In genomic region chr5:179973391-179973790, GRCh38 we compare ENCODE assay signal across 19 cellular contexts.
DNase-seq lines count a peak whose midpoint lies in the region; ATAC-seq and TF ChIP-seq lines count a peak whose summit lies in the region.
"Had no signal": no experiment of that assay in that cellular context is flagged by ENCODE, and none has a peak within 500 bp of the region (broad histone marks: within the 10 kb centered on the region; RNA-seq: fewer than 3 reads in every experiment).

No MANE protein-coding gene starts in this region.

- DNase-seq in H7 (peak; percentile 39), T-helper 17 cell (no peak), endodermal cell (no peak), HEK293T (ENCODE audit: extremely low spot score) (no peak), SW 1271 (lab: John Stamatoyannopoulos, UW) (no peak), T1000 (lab: John Stamatoyannopoulos, UW) (no peak)
- DNase-seq: BE2C; CD4-positive, alpha-beta memory T cell; GF-D8; GOT3; Karpas-422; MG63; NCI-H1092 treated with DMSO at 0.1 percent for 48 hours; NCI-H226; NK-92 treated with Interleukin-12 subunit alpha and Interleukin-12 subunit beta, amount 100 ng/mL, for 24 hours; OCI-M1; SHP77 treated with DMSO at 0.1 percent for 48 hours had no signal

- H3K27me3 Mint-ChIP-seq in T-helper 17 cell (no peaks in the 10 kb centered on the region), endodermal cell (ENCODE audit: insufficient read depth) (no peaks in the 10 kb centered on the region)
- H3K27me3 Mint-ChIP-seq in stimulated activated memory B cell treated with anti-CD40 and anti-IgM and Interleukin-4, amounts not matched to agents 10 μg/mL and 1 μg/mL and 100 μg/mL, for 72 hours: no peaks in the 10 kb centered on the region
- H3K27me3 Mint-ChIP-seq: CD4-positive, alpha-beta memory T cell had no signal

- H3K4me3 ChIP-seq in H7 (ENCODE audit: insufficient read depth, low read depth, low read length) (no peak overlapping the region), endodermal cell (ENCODE audit: low read length) (no peak overlapping the region)
- H3K4me3 ChIP-seq: MG63 had no signal

- H3K9me3 ChIP-seq in T-helper 17 cell (ENCODE audit: control insufficient read depth, low read length, poor library complexity, severe bottlenecking): no peaks in the 10 kb centered on the region
- no peaks in the 10 kb centered on the region for H3K9me3 ChIP-seq in endodermal cell (ENCODE audit: control insufficient read depth, low read length)
- H3K9me3 ChIP-seq: BE2C, MG63 had no signal

- no peaks in the 10 kb centered on the region for H3K4me1 ChIP-seq in endodermal cell (ENCODE audit: control insufficient read depth, insufficient read depth, low read length)
- H3K4me1 ChIP-seq: BE2C had no signal

- no peak overlapping the region for H3K9ac ChIP-seq in endodermal cell (ENCODE audit: extremely low read depth, low read length, poor library complexity, severe bottlenecking)

- H3K36me3 ChIP-seq in H7 (replicated peaks; ENCODE audit: control insufficient read depth, insufficient read depth, low read length): peaks cover 16% of the 10 kb centered on the region
- peaks cover 92% of the 10 kb centered on the region for H3K36me3 ChIP-seq in endodermal cell (ENCODE audit: control insufficient read depth, insufficient read depth, low read length)

- no peaks in the 10 kb centered on the region for H3K27me3 ChIP-seq in H7 (ENCODE audit: control insufficient read depth, insufficient read depth, low read length)
- no peaks in the 10 kb centered on the region for H3K27me3 ChIP-seq in endodermal cell (ENCODE audit: control insufficient read depth, insufficient read depth, low read length, poor library complexity, severe bottlenecking)
- H3K27me3 ChIP-seq: BE2C, MG63 had no signal

- H3K4me1 Mint-ChIP-seq in T-helper 17 cell: peaks cover 4% of the 10 kb centered on the region
- H3K4me1 Mint-ChIP-seq in endodermal cell: peaks cover 5% of the 10 kb centered on the region
- peaks cover 54% of the 10 kb centered on the region for H3K4me1 Mint-ChIP-seq in stimulated activated memory B cell treated with anti-CD40 and anti-IgM and Interleukin-4, amounts not matched to agents 10 μg/mL and 1 μg/mL and 100 μg/mL, for 72 hours

- no peak for ATAC-seq in T-helper 17 cell
- no peak for ATAC-seq in stimulated activated memory B cell treated with anti-CD40 and anti-IgM and Interleukin-4, amounts not matched to agents 10 μg/mL and 1 μg/mL and 100 μg/mL, for 72 hours
- ATAC-seq: SK-N-SH treated with all-trans-retinoic acid at 6 μM for 48 hours had no signal

- CTCF ChIA-PET in HEK293T (lab: Yijun Ruan, JAX): interaction anchor here (0.6 to 0.9 kb wide), 2 partner anchors 25 to 97 kb away, joined by 3 read pairs; no protein-coding TSS in a partner anchor

- POLR2A ChIA-PET in HEK293T (lab: Yijun Ruan, JAX): no interaction called here

- peak overlapping the region; percentile 80 for H3K27ac Mint-ChIP-seq in T-helper 17 cell
- peak overlapping the region; percentile 71 for H3K27ac Mint-ChIP-seq in endodermal cell
- peak overlapping the region; percentile 99 for H3K27ac Mint-ChIP-seq in stimulated activated memory B cell treated with anti-CD40 and anti-IgM and Interleukin-4, amounts not matched to agents 10 μg/mL and 1 μg/mL and 100 μg/mL, for 72 hours
- H3K27ac Mint-ChIP-seq: CD4-positive, alpha-beta memory T cell had no signal

- no peak overlapping the region for H3K4me3 Mint-ChIP-seq in T-helper 17 cell
- H3K4me3 Mint-ChIP-seq in endodermal cell: no peak overlapping the region
- H3K4me3 Mint-ChIP-seq in stimulated activated memory B cell treated with anti-CD40 and anti-IgM and Interleukin-4, amounts not matched to agents 10 μg/mL and 1 μg/mL and 100 μg/mL, for 72 hours: no peak overlapping the region
- H3K4me3 Mint-ChIP-seq: CD4-positive, alpha-beta memory T cell had no signal

- no peak for TF ChIP-seq CTCF in endodermal cell (conservative IDR thresholded peaks at IDR 0.05)

- H3K36me3 Mint-ChIP-seq in T-helper 17 cell (ENCODE audit: low read depth) (peaks cover 10% of the 10 kb centered on the region), endodermal cell (ENCODE audit: low read depth) (peaks cover 76% of the 10 kb centered on the region)
- peaks cover 39% of the 10 kb centered on the region for H3K36me3 Mint-ChIP-seq in stimulated activated memory B cell treated with anti-CD40 and anti-IgM and Interleukin-4, amounts not matched to agents 10 μg/mL and 1 μg/mL and 100 μg/mL, for 72 hours

- no peak overlapping the region for H3K27ac ChIP-seq in endodermal cell (ENCODE audit: low read depth, low read length)

- no peaks in the 10 kb centered on the region for H3K9me3 Mint-ChIP-seq in endodermal cell
- H3K9me3 Mint-ChIP-seq in stimulated activated memory B cell treated with anti-CD40 and anti-IgM and Interleukin-4, amounts not matched to agents 10 μg/mL and 1 μg/mL and 100 μg/mL, for 72 hours: no peaks in the 10 kb centered on the region
- H3K9me3 Mint-ChIP-seq: CD4-positive, alpha-beta memory T cell had no signal

- WGBS in endodermal cell (ENCODE audit: insufficient coverage in 1 of 2, insufficient read length in 1 of 2), 2 experiments: 94 to 95% methylated on average over 8 to 11 of the region's 11 CpGs

TF ChIP-seq in HEK293T, 16 proteins besides CTCF, POLR2A, EP300 and RAD21:
- TF ChIP-seq BHLHE40 (IDR thresholded peaks at IDR 0.05; ENCODE audit: borderline replicate concordance) (no peak), ARNT (IDR thresholded peaks at IDR 0.05) (no peak), TARDBP (IDR thresholded peaks at IDR 0.05) (no peak), HDGF (IDR thresholded peaks at IDR 0.05; ENCODE audit: borderline replicate concordance) (no peak), NFRKB (IDR thresholded peaks at IDR 0.05) (no peak), SP1 (IDR thresholded peaks at IDR 0.05) (no peak), FOXA1 (IDR thresholded peaks at IDR 0.05) (no peak), PKNOX1 (IDR thresholded peaks at IDR 0.05) (no peak), ELF4 (IDR thresholded peaks at IDR 0.05) (no peak), L3MBTL2 (conservative IDR thresholded peaks at IDR 0.05) (no peak), LEF1 (IDR thresholded peaks at IDR 0.05; ENCODE audit: borderline replicate concordance) (no peak), FOXM1 (IDR thresholded peaks at IDR 0.05; ENCODE audit: borderline replicate concordance) (no peak), ZNF384 (IDR thresholded peaks at IDR 0.05) (no peak), FOXK2 (IDR thresholded peaks at IDR 0.05) (no peak), SUZ12 (IDR thresholded peaks at IDR 0.05) (no peak), CTBP1 (IDR thresholded peaks at IDR 0.05; ENCODE audit: borderline replicate concordance) (no peak)
